Comparison of ENCODE assay signal across 1 cellular context in the genomic region with DNA sequence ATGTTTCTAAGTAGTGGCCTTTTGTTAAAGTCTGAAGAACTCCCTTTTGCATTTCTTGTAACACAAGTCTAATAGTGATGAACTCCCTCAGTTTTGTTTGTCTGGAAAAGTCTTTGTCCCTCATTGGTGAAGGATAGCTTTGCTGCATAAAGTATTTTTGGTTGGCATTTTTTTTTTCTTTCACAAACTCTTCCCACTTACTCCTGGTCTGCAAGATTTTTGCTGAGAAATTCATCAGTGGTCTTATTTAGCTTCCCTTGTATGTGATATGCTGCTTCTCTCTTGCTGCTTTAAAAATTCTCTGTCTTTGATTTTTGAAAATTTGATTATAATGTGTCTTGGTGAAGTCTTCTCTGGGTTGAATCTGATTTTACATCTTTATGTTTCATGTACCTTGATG.
TF ChIP-seq lines count a peak whose summit lies in the region.

No MANE protein-coding gene starts in this region.

TF ChIP-seq in HepG2, 621 proteins besides CTCF, POLR2A, EP300 and RAD21:
- TF ChIP-seq AHR (CRISPR knock-in tag; IDR thresholded peaks at IDR 0.05) (no peak), ZNF136 (CRISPR knock-in tag; IDR thresholded peaks at IDR 0.05; ENCODE audit: low read depth) (peak; percentile 96; the same call in 1 of the 2 replicates), HOXA9 (CRISPR knock-in tag; IDR thresholded peaks at IDR 0.05; ENCODE audit: borderline replicate concordance) (no peak)
